In the genomic region with DNA sequence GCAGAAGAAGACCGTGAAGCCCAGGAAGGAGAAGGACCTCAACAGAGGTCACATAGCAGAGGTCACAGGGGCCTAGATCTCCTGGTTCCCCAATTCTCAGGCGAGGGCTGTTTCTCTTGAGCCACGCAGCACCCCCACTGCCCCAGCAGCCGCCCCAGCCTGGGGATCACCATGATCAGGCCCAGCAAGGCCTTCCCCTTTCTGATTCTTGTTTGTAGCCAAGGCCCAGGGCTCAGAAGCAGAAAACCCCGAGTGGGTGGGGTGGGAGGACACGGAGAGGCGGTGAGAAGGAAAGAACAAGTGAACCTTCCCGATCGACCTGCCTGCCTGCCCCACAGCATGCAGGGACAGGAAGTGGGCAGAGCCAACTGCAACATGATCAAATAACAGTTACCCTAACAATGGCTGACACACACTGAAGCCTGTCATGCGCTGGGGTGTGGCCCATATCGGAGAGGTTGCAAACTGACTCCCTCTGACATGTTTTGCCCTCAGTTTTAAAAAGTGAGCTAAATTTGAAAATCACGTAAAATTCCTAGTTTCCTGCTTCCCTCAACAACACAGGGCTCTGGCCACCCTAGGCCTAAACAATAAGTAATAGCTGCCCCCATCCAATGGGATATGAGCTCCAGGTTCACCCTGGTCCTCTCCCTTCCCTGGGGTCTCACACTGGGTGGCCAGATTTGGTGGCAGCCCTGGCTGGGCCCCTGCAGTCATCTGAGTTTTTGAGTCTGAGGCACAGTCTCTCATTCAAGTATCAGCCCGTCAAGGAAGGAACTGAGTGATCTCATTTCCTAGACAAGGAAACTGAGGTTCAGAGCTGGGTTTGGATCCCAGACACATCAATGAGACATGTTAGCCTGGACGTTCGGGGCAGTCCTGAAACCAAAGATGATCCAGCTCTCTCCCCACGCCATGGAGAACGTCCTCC, we compare ENCODE assay signal across 8 cellular contexts.
DNase-seq lines count a peak whose midpoint lies in the region; ATAC-seq and TF ChIP-seq lines count a peak whose summit lies in the region.

No MANE protein-coding gene starts in this region.

- H3K4me3 Mint-ChIP-seq in activated naive CD8-positive, alpha-beta T cell treated with anti-CD3 and anti-CD28 coated beads, Interleukin-2, amount 50 U/mL, for 24 hours: peak overlapping the region; percentile 72

- H3K4me1 Mint-ChIP-seq in activated naive CD8-positive, alpha-beta T cell treated with anti-CD3 and anti-CD28 coated beads, Interleukin-2, amount 50 U/mL, for 24 hours: peaks cover 55% of the 10 kb centered on the region

- no peaks in the 10 kb centered on the region for H3K9me3 Mint-ChIP-seq in activated naive CD8-positive, alpha-beta T cell treated with anti-CD3 and anti-CD28 coated beads, Interleukin-2, amount 50 U/mL, for 24 hours

- peak; percentile 77 for DNase-seq in GM10266 (ENCODE audit: extremely low spot score)
- DNase-seq in T follicular helper cell (ENCODE audit: low read depth): peak; percentile 69
- peak; percentile 70 for DNase-seq in activated naive CD8-positive, alpha-beta T cell treated with anti-CD3 and anti-CD28 coated beads, Interleukin-2, amount 50 U/mL, for 24 hours
- peak; percentile 36 for DNase-seq in left kidney (ENCODE audit: low read depth, low spot score)
- peak; percentile 56 for DNase-seq in stimulated activated CD8-positive, alpha-beta memory T cell treated with anti-CD3 and anti-CD28 coated beads, Interleukin-12 subunit alpha, Interleukin-12 subunit beta, amount 100 ng/mL, for 1 hour (ENCODE audit: low read depth)
- DNase-seq in D341Med (ENCODE audit: low spot score): no peak
- no peak for DNase-seq in superior temporal gyrus (ENCODE audit: extremely low spot score)

- peak overlapping the region; percentile 92 for H3K27ac Mint-ChIP-seq in activated naive CD8-positive, alpha-beta T cell treated with anti-CD3 and anti-CD28 coated beads, Interleukin-2, amount 50 U/mL, for 24 hours

- ATAC-seq in HG02943 (IDR thresholded peaks at IDR 0.05; ENCODE audit: low read depth, unreplicated experiment): peak; percentile 59
- peak; percentile 94 for ATAC-seq in activated naive CD8-positive, alpha-beta T cell treated with anti-CD3 and anti-CD28 coated beads, Interleukin-2, amount 50 U/mL, for 24 hours

- H3K36me3 Mint-ChIP-seq in activated naive CD8-positive, alpha-beta T cell treated with anti-CD3 and anti-CD28 coated beads, Interleukin-2, amount 50 U/mL, for 24 hours (ENCODE audit: low read depth): peaks cover 14% of the 10 kb centered on the region

- H3K27me3 Mint-ChIP-seq in activated naive CD8-positive, alpha-beta T cell treated with anti-CD3 and anti-CD28 coated beads, Interleukin-2, amount 50 U/mL, for 24 hours: no peaks in the 10 kb centered on the region

- no peak for TF ChIP-seq CTCF in GM10266 (IDR thresholded peaks at IDR 0.05; ENCODE audit: control insufficient read depth, insufficient read depth, low read depth, missing control alignments)

Comparison
In these comparisons a context has a peak if more than half of its experiments do, and no peak if none do; other contexts are left out.
1. DNase-seq: peak in GM10266 (single experiment), T follicular helper cell (single experiment), activated naive CD8-positive, alpha-beta T cell treated with anti-CD3 and anti-CD28 coated beads, Interleukin-2, amount 50 U/mL, for 24 hours (single experiment), left kidney (single experiment) and stimulated activated CD8-positive, alpha-beta memory T cell treated with anti-CD3 and anti-CD28 coated beads, Interleukin-12 subunit alpha, Interleukin-12 subunit beta, amount 100 ng/mL, for 1 hour (single experiment); none in D341Med (single experiment) and superior temporal gyrus (single experiment).